In genomic region chr2:185583058-185583816, GRCh38 we compare ENCODE assay signal across 15 cellular contexts.
DNase-seq lines count a peak whose midpoint lies in the region; ATAC-seq and TF ChIP-seq lines count a peak whose summit lies in the region.
"Had no signal": no experiment of that assay in that cellular context is flagged by ENCODE, and none has a peak within 500 bp of the region (broad histone marks: within the 10 kb centered on the region; RNA-seq: fewer than 3 reads in every experiment).

No MANE protein-coding gene starts in this region.

- peaks cover 3% of the 10 kb centered on the region; the same call in 1 of the 2 replicates for H3K27me3 Mint-ChIP-seq in WTC11 (ENCODE audit: low read depth)
- no peaks in the 10 kb centered on the region for H3K27me3 Mint-ChIP-seq in activated T-cell treated with anti-CD3 and anti-CD28 coated beads, Interleukin-2, amount 50 U/mL, for 4 hours (ENCODE audit: low read depth)

- peaks cover 35% of the 10 kb centered on the region for H3K9me3 Mint-ChIP-seq in WTC11
- peaks cover 20% of the 10 kb centered on the region for H3K9me3 Mint-ChIP-seq in activated T-cell treated with anti-CD3 and anti-CD28 coated beads, Interleukin-2, amount 50 U/mL, for 4 hours

- intact Hi-C loops in heart right ventricle (cut with DNase I), result no loop called here

- peaks cover 31% of the 10 kb centered on the region for H3K36me3 Mint-ChIP-seq in WTC11
- no peaks in the 10 kb centered on the region for H3K36me3 Mint-ChIP-seq in activated T-cell treated with anti-CD3 and anti-CD28 coated beads, Interleukin-2, amount 50 U/mL, for 4 hours (ENCODE audit: insufficient read depth)

- no peaks in the 10 kb centered on the region for H3K4me1 ChIP-seq in iPS DF 6.9 (ENCODE audit: control insufficient read depth, insufficient read depth, low read length)
- H3K4me1 ChIP-seq in heart right ventricle, result no peaks in the 10 kb centered on the region
- H3K4me1 ChIP-seq: right atrium auricular region, tibial artery had no signal

- H3K27ac Mint-ChIP-seq in WTC11, result peak overlapping the region; percentile 36; the same call in 1 of the 2 replicates

- H3K4me3 Mint-ChIP-seq in WTC11, result no peak overlapping the region
- no peak overlapping the region for H3K4me3 Mint-ChIP-seq in activated T-cell treated with anti-CD3 and anti-CD28 coated beads, Interleukin-2, amount 50 U/mL, for 4 hours

- H3K36me3 ChIP-seq in iPS DF 6.9 (ENCODE audit: control insufficient read depth, insufficient read depth, low read length), result no peaks in the 10 kb centered on the region
- no peaks in the 10 kb centered on the region for H3K36me3 ChIP-seq in heart right ventricle
- H3K36me3 ChIP-seq: right atrium auricular region, tibial artery had no signal

- DNase-seq in HS-27A (ENCODE audit: low read depth) (peak; percentile 85), WTC11 (ENCODE audit: low spot score) (no peak), iPS DF 6.9 (ENCODE audit: low read depth, low spot score) (peak; percentile 31), heart right ventricle (no peak)
- no peak for DNase-seq in activated T-cell treated with anti-CD3 and anti-CD28 coated beads, Interleukin-2, amount 50 U/mL, for 4 hours
- DNase-seq: activated CD8-positive, alpha-beta memory T cell treated with anti-CD3 and anti-CD28 coated beads, Interleukin-2, amount 50 U/mL, for 4 hours; DMS79 treated with DMSO at 0.1 percent for 48 hours; MM.1S; NCI-H2227 treated with DMSO at 0.1 percent for 48 hours; tibial artery had no signal

- H3K27ac ChIP-seq in 22Rv1 (peak overlapping the region; percentile 42), iPS DF 6.9 (ENCODE audit: low read length) (no peak overlapping the region), heart right ventricle (no peak overlapping the region)
- H3K27ac ChIP-seq: right atrium auricular region, tibial artery had no signal

- CTCF ChIA-PET in WTC11 (lab: Charles Lee), result no interaction called here

- POLR2A ChIA-PET in WTC11 (lab: Charles Lee), result no interaction called here

- ATAC-seq in WTC11 (peak; percentile 81), HG03469 (IDR thresholded peaks at IDR 0.05; ENCODE audit: unreplicated experiment) (no peak), HG02623 (IDR thresholded peaks at IDR 0.05; ENCODE audit: unreplicated experiment) (no peak), heart right ventricle (no peak)
- no peak for ATAC-seq in activated T-cell treated with anti-CD3 and anti-CD28 coated beads, Interleukin-2, amount 50 U/mL, for 4 hours
- ATAC-seq: Right ventricle myocardium inferior had no signal

- H3K4me3 ChIP-seq in iPS DF 6.9 (ENCODE audit: low read length) (no peak overlapping the region), heart right ventricle (no peak overlapping the region)
- H3K4me3 ChIP-seq: right atrium auricular region, tibial artery had no signal

- H3K9me3 ChIP-seq in iPS DF 6.9 (ENCODE audit: control insufficient read depth, insufficient read depth, low read length), result no peaks in the 10 kb centered on the region
- H3K9me3 ChIP-seq in heart right ventricle, result peaks cover 0 to 32% (median 8%) of the 10 kb centered on the region in 11 donors

- H3K4me1 Mint-ChIP-seq in WTC11, result peaks cover 25% of the 10 kb centered on the region
- H3K4me1 Mint-ChIP-seq in activated T-cell treated with anti-CD3 and anti-CD28 coated beads, Interleukin-2, amount 50 U/mL, for 4 hours (ENCODE audit: low read depth), result no peaks in the 10 kb centered on the region

- TF ChIP-seq CTCF in 22Rv1 (IDR thresholded peaks at IDR 0.05) (no peak), WTC11 (IDR thresholded peaks at IDR 0.05) (no peak), heart right ventricle (IDR thresholded peaks at IDR 0.05) (no peak)

- WGBS in iPS DF 6.9 (ENCODE audit: insufficient coverage, insufficient read length), result no CpG with 5 or more reads among the region's 2 CpGs
- WGBS in heart right ventricle, 2 donors, result 75 to 89% methylated on average over 2 of the region's 2 CpGs

- H3K27me3 ChIP-seq in iPS DF 6.9 (ENCODE audit: control insufficient read depth, insufficient read depth, low read length) (no peaks in the 10 kb centered on the region), heart right ventricle (no peaks in the 10 kb centered on the region)
- H3K27me3 ChIP-seq: right atrium auricular region, tibial artery had no signal

TF ChIP-seq in WTC11, 78 proteins besides CTCF, POLR2A, EP300 and RAD21:
- TF ChIP-seq ZNF281 (CRISPR knock-in tag; IDR thresholded peaks at IDR 0.05), result no peak
- no peak for TF ChIP-seq SMAD3 (CRISPR knock-in tag; IDR thresholded peaks at IDR 0.05; ENCODE audit: borderline replicate concordance)
- TF ChIP-seq TEAD4 (CRISPR knock-in tag; IDR thresholded peaks at IDR 0.05), result no peak
- no peak for TF ChIP-seq MAX (CRISPR knock-in tag; IDR thresholded peaks at IDR 0.05)
- no peak for TF ChIP-seq E2F1 (CRISPR knock-in tag; IDR thresholded peaks at IDR 0.05)
- TF ChIP-seq GRHL2 (CRISPR knock-in tag; IDR thresholded peaks at IDR 0.05; ENCODE audit: insufficient replicate concordance, severe bottlenecking), result no peak
- no peak for TF ChIP-seq FOXP4 (CRISPR knock-in tag; IDR thresholded peaks at IDR 0.05)
- TF ChIP-seq MYBL2 (CRISPR knock-in tag; IDR thresholded peaks at IDR 0.05), result no peak
- no peak for TF ChIP-seq SMAD4 (CRISPR knock-in tag; IDR thresholded peaks at IDR 0.05)

Comparison
In these comparisons a context has a peak if more than half of its experiments do, and no peak if none do; other contexts are left out.
1. DNase-seq: peak in HS-27A (single experiment) and iPS DF 6.9 (single experiment); none in WTC11 (single experiment), activated T-cell treated with anti-CD3 and anti-CD28 coated beads, Interleukin-2, amount 50 U/mL, for 4 hours (single experiment) and heart right ventricle (0 of 2).